8 cellular contexts compared by ENCODE assay signal in the genomic region with DNA sequence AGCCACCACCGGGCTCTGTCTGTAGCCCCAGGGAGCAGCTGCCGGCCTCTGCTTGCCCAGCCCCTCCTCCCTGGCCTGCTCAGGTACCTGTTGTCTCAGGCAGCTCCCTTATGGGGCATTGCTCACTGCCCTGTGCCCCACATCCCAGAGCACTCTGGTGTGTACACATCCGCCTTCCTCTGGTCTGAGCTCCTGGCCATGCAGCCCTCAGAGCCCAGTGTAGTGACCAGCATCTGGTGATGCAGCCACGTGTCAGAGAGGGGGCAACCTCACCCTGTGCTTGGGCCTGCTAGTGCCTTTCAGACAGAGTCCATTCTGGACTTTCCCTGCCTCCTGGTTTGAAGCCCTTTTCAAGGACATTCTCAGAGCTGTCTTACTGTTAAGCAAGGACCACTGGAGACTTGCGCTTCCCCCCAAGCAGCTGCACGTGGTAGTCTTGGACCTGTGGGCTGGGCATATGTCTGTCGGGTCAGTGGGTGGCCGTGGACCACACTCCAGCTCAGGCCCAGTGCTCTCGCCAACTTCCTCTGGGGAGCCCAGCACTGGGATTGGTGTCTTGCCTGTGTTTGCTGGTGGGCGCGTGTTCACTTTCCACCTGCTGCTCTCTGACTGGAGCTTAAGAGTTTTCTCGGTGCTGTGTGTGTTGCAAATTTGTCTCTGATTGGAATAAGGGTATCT. TPM values are rescaled to one million over a fixed set of nuclear protein-coding genes. Genes with fewer than 3 reads are reported as not detected.
A peak's percentile ranks its signal among the peaks of the same experiment; 100 is the strongest.
DNase-seq lines count a peak whose midpoint lies in the region; ATAC-seq and TF ChIP-seq lines count a peak whose summit lies in the region.

No MANE protein-coding gene starts in this region.

- H3K4me1 Mint-ChIP-seq in activated T-helper 2 cell treated with anti-CD3 and anti-CD28 coated beads, Interferon-gamma antibody, Interleukin-2, Interleukin-4, amounts not matched to agents 10 μg/mL and 5 μg/mL and 100 μg/mL, durations not matched to agents 14 hours and 24 hours and 36 hours (ENCODE audit: low read depth): peaks cover 61% of the 10 kb centered on the region
- H3K4me1 Mint-ChIP-seq in osteocyte (ENCODE audit: unreplicated experiment): peaks cover 65% of the 10 kb centered on the region
- peaks cover 45% of the 10 kb centered on the region for H3K4me1 Mint-ChIP-seq in CD14-positive monocyte

- no peaks in the 10 kb centered on the region for H3K9me3 ChIP-seq in mesenchymal stem cell (ENCODE audit: control insufficient read depth, low read length)

- no peak overlapping the region for H2AFZ ChIP-seq in mesenchymal stem cell (ENCODE audit: low read depth, low read length)

- no peak overlapping the region for H2BK12ac ChIP-seq in mesenchymal stem cell (ENCODE audit: low read length in 2 of 2)

- H2AK5ac ChIP-seq in mesenchymal stem cell (ENCODE audit: low read length, severe bottlenecking): no peak overlapping the region

- no peaks in the 10 kb centered on the region for H3K36me3 ChIP-seq in mesenchymal stem cell (ENCODE audit: control insufficient read depth in 1 of 2, insufficient read depth in 2 of 2, low read depth in 1 of 2, low read length in 2 of 2)

- no peak for DNase-seq in activated T-helper 2 cell treated with anti-CD3 and anti-CD28 coated beads, Interferon-gamma antibody, Interleukin-2, Interleukin-4, amounts not matched to agents 10 μg/mL and 5 μg/mL and 100 μg/mL, durations not matched to agents 14 hours and 24 hours and 36 hours (ENCODE audit: low spot score)
- DNase-seq in osteocyte (ENCODE audit: extremely low spot score, unreplicated experiment) (no peak), mesenchymal stem cell (no peak), HuH-7 (ENCODE audit: low spot score) (no peak), CD14-positive monocyte (ENCODE audit: low spot score) (no peak)

- H3K18ac ChIP-seq in mesenchymal stem cell (ENCODE audit: low read depth in 1 of 2, low read length in 2 of 2): no peak overlapping the region

- WGBS in mesenchymal stem cell: 94% methylated on average over 12 of the region's 12 CpGs

- no peak overlapping the region for H2BK5ac ChIP-seq in mesenchymal stem cell (ENCODE audit: low read depth, low read length, poor library complexity, severe bottlenecking)

- no peaks in the 10 kb centered on the region for H3K9me3 Mint-ChIP-seq in activated T-helper 2 cell treated with anti-CD3 and anti-CD28 coated beads, Interferon-gamma antibody, Interleukin-2, Interleukin-4, amounts not matched to agents 10 μg/mL and 5 μg/mL and 100 μg/mL, durations not matched to agents 14 hours and 24 hours and 36 hours
- H3K9me3 Mint-ChIP-seq in osteocyte (ENCODE audit: unreplicated experiment): no peaks in the 10 kb centered on the region
- no peaks in the 10 kb centered on the region for H3K9me3 Mint-ChIP-seq in CD14-positive monocyte

- TF ChIP-seq CTCF in osteocyte (IDR thresholded peaks at IDR 0.05) (no peak), CD14-positive monocyte (IDR thresholded peaks at IDR 0.05) (no peak)

- peak overlapping the region; percentile 95 for H3K27ac Mint-ChIP-seq in activated T-helper 2 cell treated with anti-CD3 and anti-CD28 coated beads, Interferon-gamma antibody, Interleukin-2, Interleukin-4, amounts not matched to agents 10 μg/mL and 5 μg/mL and 100 μg/mL, durations not matched to agents 14 hours and 24 hours and 36 hours
- H3K27ac Mint-ChIP-seq in osteocyte (ENCODE audit: unreplicated experiment) (peak overlapping the region; percentile 98), CD14-positive monocyte (peak overlapping the region in 3 of 7 donors; percentile 25 to 65 (median 26))

- no peaks in the 10 kb centered on the region for H3K27me3 Mint-ChIP-seq in activated T-helper 2 cell treated with anti-CD3 and anti-CD28 coated beads, Interferon-gamma antibody, Interleukin-2, Interleukin-4, amounts not matched to agents 10 μg/mL and 5 μg/mL and 100 μg/mL, durations not matched to agents 14 hours and 24 hours and 36 hours (ENCODE audit: low read depth)
- H3K27me3 Mint-ChIP-seq in osteocyte (ENCODE audit: unreplicated experiment) (no peaks in the 10 kb centered on the region), CD14-positive monocyte (ENCODE audit: low read depth in 3 of 3) (no peaks in the 10 kb centered on the region)

- no peak overlapping the region for H4K8ac ChIP-seq in mesenchymal stem cell (ENCODE audit: low read length)

- no peak overlapping the region for H3K14ac ChIP-seq in mesenchymal stem cell (ENCODE audit: low read length in 2 of 2)

- no peak overlapping the region for H3K4me2 ChIP-seq in mesenchymal stem cell (ENCODE audit: low read length, poor library complexity, severe bottlenecking)

- no peak overlapping the region for H3K4me3 ChIP-seq in mesenchymal stem cell (ENCODE audit: insufficient read depth in 1 of 2, low read depth in 1 of 2, low read length in 2 of 2)

- H3K36me3 Mint-ChIP-seq in activated T-helper 2 cell treated with anti-CD3 and anti-CD28 coated beads, Interferon-gamma antibody, Interleukin-2, Interleukin-4, amounts not matched to agents 10 μg/mL and 5 μg/mL and 100 μg/mL, durations not matched to agents 14 hours and 24 hours and 36 hours (ENCODE audit: low read depth): peaks cover 28% of the 10 kb centered on the region
- H3K36me3 Mint-ChIP-seq in osteocyte (ENCODE audit: unreplicated experiment): peaks cover 10% of the 10 kb centered on the region
- H3K36me3 Mint-ChIP-seq in CD14-positive monocyte: peaks cover 52 to 65% of the 10 kb centered on the region in 2 donors

- no peak overlapping the region for H3K4ac ChIP-seq in mesenchymal stem cell (ENCODE audit: low read depth in 1 of 2, low read length in 2 of 2)

- H3K9ac ChIP-seq in mesenchymal stem cell (ENCODE audit: low read length): no peak overlapping the region

- intact Hi-C loops in activated T-helper 2 cell treated with anti-CD3 and anti-CD28 coated beads, Interferon-gamma antibody, Interleukin-2, Interleukin-4, amounts not matched to agents 10 μg/mL and 5 μg/mL and 100 μg/mL, durations not matched to agents 14 hours and 24 hours and 36 hours (cut with micrococcal nuclease): loop anchor here (10.0 kb wide), 1 partner anchor 60 kb away; no protein-coding TSS in a partner anchor
- intact Hi-C loops in CD14-positive monocyte (cut with micrococcal nuclease): no loop called here

- H2BK15ac ChIP-seq in mesenchymal stem cell (ENCODE audit: low read depth, poor library complexity, severe bottlenecking): no peak overlapping the region

- H3K27me3 ChIP-seq in mesenchymal stem cell (ENCODE audit: control insufficient read depth in 1 of 2, insufficient read depth in 1 of 2, low read length in 2 of 2): no peaks in the 10 kb centered on the region

- H2BK120ac ChIP-seq in mesenchymal stem cell (ENCODE audit: low read depth, low read length): no peak overlapping the region

- H3K27ac ChIP-seq in mesenchymal stem cell (ENCODE audit: low read length, poor library complexity, severe bottlenecking): no peak overlapping the region

- H3K4me1 ChIP-seq in mesenchymal stem cell (ENCODE audit: control insufficient read depth, insufficient read depth, low read depth, low read length): peaks cover 19% of the 10 kb centered on the region

- H3K23ac ChIP-seq in mesenchymal stem cell (ENCODE audit: low read length in 2 of 2): no peak overlapping the region

- ATAC-seq in GM18868 (IDR thresholded peaks at IDR 0.05; ENCODE audit: unreplicated experiment): peak; percentile 8
- peak; percentile 12 for ATAC-seq in HG02885 (IDR thresholded peaks at IDR 0.05; ENCODE audit: poor library complexity, unreplicated experiment)
- ATAC-seq in HG03045 (IDR thresholded peaks at IDR 0.05; ENCODE audit: unreplicated experiment): no peak

- H4K91ac ChIP-seq in mesenchymal stem cell (ENCODE audit: low read length): no peak overlapping the region

- peaks cover 40% of the 10 kb centered on the region for H3K79me1 ChIP-seq in mesenchymal stem cell (replicated peaks; ENCODE audit: low read length, poor library complexity, severe bottlenecking)

- peak overlapping the region; percentile 71 for H3K4me3 Mint-ChIP-seq in activated T-helper 2 cell treated with anti-CD3 and anti-CD28 coated beads, Interferon-gamma antibody, Interleukin-2, Interleukin-4, amounts not matched to agents 10 μg/mL and 5 μg/mL and 100 μg/mL, durations not matched to agents 14 hours and 24 hours and 36 hours (ENCODE audit: low read depth)
- H3K4me3 Mint-ChIP-seq in osteocyte (ENCODE audit: unreplicated experiment): no peak overlapping the region
- H3K4me3 Mint-ChIP-seq in CD14-positive monocyte: no peak overlapping the region

RNA-seq across cellular contexts. Expression of a gene that starts 30.7 kb away (rescaled TPM):
- 52.3 and 58.3 TPM in 2 replicates for total RNA-seq in activated T-helper 2 cell treated with anti-CD3 and anti-CD28 coated beads, Interferon-gamma antibody, Interleukin-2, Interleukin-4, amounts not matched to agents 10 μg/mL and 5 μg/mL and 100 μg/mL, durations not matched to agents 14 hours and 24 hours and 36 hours
- total RNA-seq in osteocyte: 65.4 and 70.5 TPM in 2 replicates
- polyA plus RNA-seq in mesenchymal stem cell (2013, experiment 1 of 2): 10.4 TPM
- polyA plus RNA-seq in mesenchymal stem cell (2013, experiment 2 of 2): 7.8 TPM
- polyA plus RNA-seq in CD14-positive monocyte: 10 to 100 TPM; 14.5 to 16.6 TPM
